9 cellular contexts compared by ENCODE assay signal in the genomic region with DNA sequence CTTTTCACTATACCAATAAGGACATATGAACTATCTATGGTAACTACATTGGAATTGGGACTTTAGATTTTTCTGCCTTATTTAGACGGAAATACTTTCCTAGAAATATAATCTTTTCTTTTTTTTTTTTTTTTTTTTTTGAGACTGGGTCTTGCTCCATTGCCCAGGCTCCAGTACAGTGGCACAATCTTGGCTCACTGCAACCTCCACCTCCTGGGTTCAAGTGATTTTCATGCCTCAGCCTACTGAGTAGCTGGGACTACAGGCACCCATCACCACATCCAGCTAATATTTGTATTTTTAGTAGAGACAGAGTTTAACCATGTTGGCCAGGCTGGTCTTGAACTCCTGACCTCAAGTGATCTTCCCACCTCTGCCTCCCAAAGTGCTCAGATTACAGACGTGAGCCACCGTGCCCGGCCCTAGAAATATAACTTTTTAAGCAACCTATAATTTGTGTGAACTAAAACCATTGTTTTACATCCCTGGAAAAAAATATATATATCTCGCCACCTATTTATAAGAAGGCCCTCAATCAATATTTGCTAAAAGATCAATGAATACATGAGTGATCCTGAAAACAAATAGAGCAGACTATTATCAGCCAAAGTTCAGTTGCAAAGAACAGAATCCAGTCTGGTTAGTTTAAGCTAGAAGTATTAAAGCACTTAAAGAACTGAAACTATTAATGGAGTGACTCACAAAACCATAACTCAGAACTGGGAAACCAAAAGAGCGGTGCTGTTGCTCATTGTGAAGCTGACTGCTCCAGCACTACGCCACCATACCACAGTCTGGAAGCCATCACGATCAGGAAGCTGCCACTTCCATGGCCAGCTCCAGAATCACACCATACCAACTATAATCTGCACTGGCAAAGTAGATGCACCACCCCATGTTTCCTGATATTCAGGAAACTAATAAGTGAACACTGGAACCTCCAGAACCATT. TPM values are rescaled to one million over a fixed set of nuclear protein-coding genes. Genes with fewer than 3 reads are reported as not detected.
A peak's percentile ranks its signal among the peaks of the same experiment; 100 is the strongest.
DNase-seq lines count a peak whose midpoint lies in the region; ATAC-seq and TF ChIP-seq lines count a peak whose summit lies in the region.
"Had no signal": no experiment of that assay in that cellular context is flagged by ENCODE, and none has a peak within 500 bp of the region (broad histone marks: within the 10 kb centered on the region; RNA-seq: fewer than 3 reads in every experiment).

No MANE protein-coding gene starts in this region.

- H3K36me3 Mint-ChIP-seq in activated CD4-positive, alpha-beta memory T cell treated with anti-CD3 and anti-CD28 coated beads for 36 hours = no peaks in the 10 kb centered on the region
- H3K36me3 Mint-ChIP-seq in WTC11 = no peaks in the 10 kb centered on the region

- H3K27ac Mint-ChIP-seq in activated CD4-positive, alpha-beta memory T cell treated with anti-CD3 and anti-CD28 coated beads for 36 hours = peak overlapping the region; percentile 31
- H3K27ac Mint-ChIP-seq in WTC11 = no peak overlapping the region

- no peaks in the 10 kb centered on the region for H3K27me3 Mint-ChIP-seq in activated CD4-positive, alpha-beta memory T cell treated with anti-CD3 and anti-CD28 coated beads for 36 hours
- H3K27me3 Mint-ChIP-seq in WTC11 (ENCODE audit: low read depth) = no peaks in the 10 kb centered on the region

- peaks cover 69% of the 10 kb centered on the region for H3K4me1 Mint-ChIP-seq in activated CD4-positive, alpha-beta memory T cell treated with anti-CD3 and anti-CD28 coated beads for 36 hours (ENCODE audit: low read depth)
- peaks cover 18% of the 10 kb centered on the region for H3K4me1 Mint-ChIP-seq in WTC11

- H3K4me3 Mint-ChIP-seq in activated CD4-positive, alpha-beta memory T cell treated with anti-CD3 and anti-CD28 coated beads for 36 hours = peak overlapping the region; percentile 10
- H3K4me3 Mint-ChIP-seq in WTC11 = no peak overlapping the region

- ATAC-seq in HG03045 (IDR thresholded peaks at IDR 0.05; ENCODE audit: unreplicated experiment) = peak; percentile 68
- no peak for ATAC-seq in WTC11

- CTCF ChIA-PET in activated CD4-positive, alpha-beta memory T cell treated with anti-CD3 and anti-CD28 coated beads for 36 hours (lab: Charles Lee) = interaction anchor here (1.0 to 6.8 kb wide), 6 partner anchors 9 to 71 kb away, joined by 3 to 41 read pairs (median 6); partner anchors contain the start of gene HNRNPLL
- CTCF ChIA-PET in WTC11 (lab: Charles Lee) = no interaction called here

- peak; percentile 38 for DNase-seq in activated naive CD4-positive, alpha-beta T cell treated with Interleukin-2 at 50 U/mL for 16 hours
- no peak for DNase-seq in activated naive CD4-positive, alpha-beta T cell (lab: John Stamatoyannopoulos, UW)
- peak; percentile 57 for DNase-seq in activated CD4-positive, alpha-beta memory T cell treated with anti-CD3 and anti-CD28 coated beads for 36 hours
- peak in 2 of 3 experiments; percentile 14 to 39 for DNase-seq in stimulated activated CD4-positive, alpha-beta T cell treated with anti-CD3 and anti-CD28 coated beads, TNF-alpha, amount 100 ng/mL, for 24 hours (ENCODE audit: low read depth in 3 of 3)
- DNase-seq in A172 (ENCODE audit: low spot score) = no peak
- DNase-seq in NCI-H510A treated with DMSO at 0.1 percent for 48 hours (lab: John Stamatoyannopoulos, UW) = no peak
- DNase-seq in WTC11 (ENCODE audit: low spot score) = no peak
- DNase-seq: pancreas had no signal

- TF ChIP-seq CTCF in WTC11 (IDR thresholded peaks at IDR 0.05) = no peak

- intact Hi-C loops in activated CD4-positive, alpha-beta memory T cell treated with anti-CD3 and anti-CD28 coated beads for 36 hours (cut with micrococcal nuclease) = loop anchor here (2.0 kb wide), 1 partner anchor 42 kb away; no protein-coding TSS in a partner anchor

- POLR2A ChIA-PET in activated CD4-positive, alpha-beta memory T cell treated with anti-CD3 and anti-CD28 coated beads for 36 hours (lab: Charles Lee) = interaction anchor here (1.1 to 3.2 kb wide), 4 partner anchors 9 to 56 kb away, joined by 3 to 24 read pairs (median 10); partner anchors contain the start of gene HNRNPLL
- POLR2A ChIA-PET in WTC11 (lab: Charles Lee) = no interaction called here

- no peaks in the 10 kb centered on the region for H3K9me3 Mint-ChIP-seq in activated CD4-positive, alpha-beta memory T cell treated with anti-CD3 and anti-CD28 coated beads for 36 hours
- peaks cover 6% of the 10 kb centered on the region for H3K9me3 Mint-ChIP-seq in WTC11

TF ChIP-seq in WTC11, 78 proteins besides CTCF, POLR2A, EP300 and RAD21:
- TF ChIP-seq, protein P1, sequence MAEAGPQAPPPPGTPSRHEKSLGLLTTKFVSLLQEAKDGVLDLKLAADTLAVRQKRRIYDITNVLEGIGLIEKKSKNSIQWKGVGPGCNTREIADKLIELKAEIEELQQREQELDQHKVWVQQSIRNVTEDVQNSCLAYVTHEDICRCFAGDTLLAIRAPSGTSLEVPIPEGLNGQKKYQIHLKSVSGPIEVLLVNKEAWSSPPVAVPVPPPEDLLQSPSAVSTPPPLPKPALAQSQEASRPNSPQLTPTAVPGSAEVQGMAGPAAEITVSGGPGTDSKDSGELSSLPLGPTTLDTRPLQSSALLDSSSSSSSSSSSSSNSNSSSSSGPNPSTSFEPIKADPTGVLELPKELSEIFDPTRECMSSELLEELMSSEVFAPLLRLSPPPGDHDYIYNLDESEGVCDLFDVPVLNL (CRISPR knock-in tag; IDR thresholded peaks at IDR 0.05; ENCODE audit: borderline replicate concordance, low read depth) = no peak
- TF ChIP-seq CBFB (CRISPR knock-in tag; IDR thresholded peaks at IDR 0.05; ENCODE audit: low read depth) (no peak), ZNF317 (CRISPR knock-in tag; IDR thresholded peaks at IDR 0.05; ENCODE audit: borderline replicate concordance, low read depth) (no peak), SMAD3 (CRISPR knock-in tag; IDR thresholded peaks at IDR 0.05; ENCODE audit: borderline replicate concordance) (no peak), TEAD4 (CRISPR knock-in tag; IDR thresholded peaks at IDR 0.05) (no peak), GABPB1 (CRISPR knock-in tag; IDR thresholded peaks at IDR 0.05) (no peak), TEAD1 (CRISPR knock-in tag; IDR thresholded peaks at IDR 0.05) (no peak), PRDM15 (CRISPR knock-in tag; IDR thresholded peaks at IDR 0.05) (no peak), HMGA2 (CRISPR knock-in tag; IDR thresholded peaks at IDR 0.05) (no peak), NR1H2 (CRISPR knock-in tag; IDR thresholded peaks at IDR 0.05) (no peak), ZNF263 (CRISPR knock-in tag; IDR thresholded peaks at IDR 0.05; ENCODE audit: low read depth) (no peak)
- TF ChIP-seq, protein P2, sequence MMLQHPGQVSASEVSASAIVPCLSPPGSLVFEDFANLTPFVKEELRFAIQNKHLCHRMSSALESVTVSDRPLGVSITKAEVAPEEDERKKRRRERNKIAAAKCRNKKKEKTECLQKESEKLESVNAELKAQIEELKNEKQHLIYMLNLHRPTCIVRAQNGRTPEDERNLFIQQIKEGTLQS (CRISPR knock-in tag; conservative IDR thresholded peaks at IDR 0.05) = no peak

RNA-seq across cellular contexts. Expression of gene HNRNPLL, which starts 8.4 kb away (rescaled TPM):
- 100 to 1,000 TPM; 106 to 108 TPM for total RNA-seq in activated CD4-positive, alpha-beta memory T cell treated with anti-CD3 and anti-CD28 coated beads for 36 hours
- 49.2 and 55.8 TPM in 2 replicates for total RNA-seq in A172 (2014; rRNA removed; shearing (Covaris generic))
- total RNA-seq in WTC11 (2021) = 63.1 to 66.4 TPM (median 65.3 TPM) in 3 replicates

RNA-seq across cellular contexts. Expression of gene GALM, which starts 54.8 kb away (rescaled TPM):
- 10 to 100 TPM; 90.2 to 95.3 TPM for total RNA-seq in activated CD4-positive, alpha-beta memory T cell treated with anti-CD3 and anti-CD28 coated beads for 36 hours
- 7.1 and 21.8 TPM in 2 replicates for total RNA-seq in A172 (2014; rRNA removed; shearing (Covaris generic))
- 11.2 to 13.5 TPM (median 12.3 TPM) in 3 replicates for total RNA-seq in WTC11 (2021)

Comparison
In these comparisons a context has a peak if more than half of its experiments do, and no peak if none do; other contexts are left out.
1. DNase-seq: peak in activated naive CD4-positive, alpha-beta T cell treated with Interleukin-2 at 50 U/mL for 16 hours (single experiment), activated CD4-positive, alpha-beta memory T cell treated with anti-CD3 and anti-CD28 coated beads for 36 hours (single experiment) and stimulated activated CD4-positive, alpha-beta T cell treated with anti-CD3 and anti-CD28 coated beads, TNF-alpha, amount 100 ng/mL, for 24 hours (2 of 3); none in activated naive CD4-positive, alpha-beta T cell (0 of 4), A172 (single experiment), NCI-H510A treated with DMSO at 0.1 percent for 48 hours (single experiment) and WTC11 (single experiment).